Comparison of ENCODE assay signal across 8 cellular contexts in genomic region chr4:102344955-102345794, GRCh38. TPM values are rescaled to one million over a fixed set of nuclear protein-coding genes. Genes with fewer than 3 reads are reported as not detected.
DNase-seq lines count a peak whose midpoint lies in the region; ATAC-seq and TF ChIP-seq lines count a peak whose summit lies in the region.

SLC39A8 (minus strand) TSS chr4:102345482; CDS start chr4:102344662, 820 bp downstream.

- H3K9me3 ChIP-seq in AG04450 (ENCODE audit: control insufficient read depth, insufficient read depth, low read length): no peaks in the 10 kb centered on the region; the same call in 1 of the 2 replicates
- H3K9me3 ChIP-seq in breast epithelium: no peaks in the 10 kb centered on the region
- no peaks in the 10 kb centered on the region for H3K9me3 ChIP-seq in spleen

- POLR2A ChIA-PET in AG04450 (lab: Yijun Ruan, JAX): interaction anchor here (0.6 kb wide), 1 partner anchor 86 kb away, joined by 6 read pairs; no protein-coding TSS in a partner anchor

- H3K36me3 Mint-ChIP-seq in immature natural killer cell: no peaks in the 10 kb centered on the region

- no peaks in the 10 kb centered on the region for H3K9me3 Mint-ChIP-seq in immature natural killer cell

- CTCF ChIA-PET in AG04450 (lab: Charles Lee): interaction anchor here (1.0 to 1.1 kb wide), 2 partner anchors 85 to 751 kb away, joined by 3 to 5 read pairs; no protein-coding TSS in a partner anchor

- peak; percentile 82 for ATAC-seq in GM18868 (IDR thresholded peaks at IDR 0.05; ENCODE audit: unreplicated experiment)
- ATAC-seq in HG03097 (IDR thresholded peaks at IDR 0.05; ENCODE audit: low FRiP score, unreplicated experiment): peak; percentile 83

- TF ChIP-seq POLR2A in breast epithelium (IDR thresholded peaks at IDR 0.05): peak; percentile 48
- TF ChIP-seq POLR2A in spleen (IDR thresholded peaks at IDR 0.05): peak in 1 of 3 donors; percentile 44

- H3K27me3 Mint-ChIP-seq in immature natural killer cell (ENCODE audit: low read depth in 3 of 3): peaks cover 4 to 19% (median 8%) of the 10 kb centered on the region in 3 donors

- peak within 1 kb of the TSS; percentile 91 to 95 (median 93) for H3K4me3 Mint-ChIP-seq in immature natural killer cell

- peak; percentile 10 for DNase-seq in AG04450 (ENCODE audit: low read depth, low spot score)
- peak; percentile 49 for DNase-seq in NCI-H2227 treated with DMSO at 0.1 percent for 48 hours (lab: John Stamatoyannopoulos, UW)
- peak; percentile 75 to 84 for DNase-seq in breast epithelium (ENCODE audit: low spot score in 2 of 2)
- peak; percentile 85 to 87 (median 85) for DNase-seq in immature natural killer cell
- peak; percentile 97 for DNase-seq in spleen

- H3K36me3 ChIP-seq in breast epithelium (no peaks in the 10 kb centered on the region), spleen (no peaks in the 10 kb centered on the region)

- intact Hi-C loops in breast epithelium (cut with DNase I; ENCODE audit: low total_unique reads) (no loop called here), spleen (cut with DNase I; ENCODE audit: low total_unique reads) (loop anchor here (10.0 kb wide), 1 partner anchor 90 kb away; no protein-coding TSS in a partner anchor)

- H3K4me3 ChIP-seq in AG04450 (ENCODE audit: low read depth, low read length) (peak within 1 kb of the TSS; percentile 62), WI38 (ENCODE audit: low read depth, low read length) (peak within 1 kb of the TSS; percentile 65), breast epithelium (peak within 1 kb of the TSS; percentile 61 to 80 (median 65)), spleen (peak within 1 kb of the TSS; percentile 66 to 81 (median 72))

- H3K27me3 ChIP-seq in AG04450 (ENCODE audit: control insufficient read depth, insufficient read depth, low read length) (peaks cover 34% of the 10 kb centered on the region), breast epithelium (no peaks in the 10 kb centered on the region), spleen (replicated peaks in 1 of 7) (no peaks in the 10 kb centered on the region)

- H3K27ac Mint-ChIP-seq in immature natural killer cell: peak within 1 kb of the TSS; percentile 94 to 99 (median 96)

- WGBS in spleen, 5 donors: 0 to 1% (median 0%) methylated on average over 41 to 54 of the region's 54 CpGs

- no peaks in the 10 kb centered on the region for H3K4me1 ChIP-seq in breast epithelium
- H3K4me1 ChIP-seq in spleen: peaks cover 8 to 58% (median 26%) of the 10 kb centered on the region in 6 donors

- TF ChIP-seq CTCF in AG04450 (IDR thresholded peaks at IDR 0.05; ENCODE audit: low read depth, low read length): peak; percentile 68
- TF ChIP-seq CTCF in WI38 (IDR thresholded peaks at IDR 0.05; ENCODE audit: low read depth, low read length): peak; percentile 53
- peak; percentile 56 to 84 (median 66) for TF ChIP-seq CTCF in breast epithelium (IDR thresholded peaks at IDR 0.05)
- peak; percentile 78 to 95 (median 86) for TF ChIP-seq CTCF in spleen (IDR thresholded peaks at IDR 0.05 in 8 of 11, conservative IDR thresholded peaks at IDR 0.05 in 3 of 11)

- peaks cover 31 to 35% of the 10 kb centered on the region in 2 donors for H3K4me1 Mint-ChIP-seq in immature natural killer cell

- H3K27ac ChIP-seq in AG04450 (ENCODE audit: low read depth, low read length) (no peak within 1 kb of the TSS), breast epithelium (peak within 1 kb of the TSS; percentile 82 to 88), spleen (peak within 1 kb of the TSS; percentile 79 to 92 (median 84))

RNA-seq across cellular contexts. Expression of gene SLC39A8, which starts in this region (rescaled TPM):
- polyA plus RNA-seq in AG04450 (2011; rRNA removed) (0.05 and 0.11 TPM in 2 replicates), immature natural killer cell (10 to 100 TPM; 21.3 to 30.6 (median 28.6) TPM), spleen (1 to 10 TPM; 4.5 to 6.9 (median 4.8) TPM)
- 0.05 and 0.17 TPM in 2 replicates for polyA minus RNA-seq in AG04450 (2011; rRNA and poly(A)+ RNA removed)
- total RNA-seq in breast epithelium (10 to 100 TPM; 10.6 to 66.3 (median 31.8) TPM), spleen (10 to 100 TPM; 11.9 to 21.7 (median 18.4) TPM)

Comparison
In these comparisons a context has a peak if more than half of its experiments do, and no peak if none do; other contexts are left out.
1. Peak in DNase-seq and H3K4me3 ChIP-seq in AG04450; RNA of the gene not detected or under 1 TPM.
2. DNase-seq: peak in every context shown above with its lines; median percentile 97 in spleen; 85 in immature natural killer cell; 80 in breast epithelium; 49 in NCI-H2227 treated with DMSO at 0.1 percent for 48 hours; 10 in AG04450.